In the genomic region with DNA sequence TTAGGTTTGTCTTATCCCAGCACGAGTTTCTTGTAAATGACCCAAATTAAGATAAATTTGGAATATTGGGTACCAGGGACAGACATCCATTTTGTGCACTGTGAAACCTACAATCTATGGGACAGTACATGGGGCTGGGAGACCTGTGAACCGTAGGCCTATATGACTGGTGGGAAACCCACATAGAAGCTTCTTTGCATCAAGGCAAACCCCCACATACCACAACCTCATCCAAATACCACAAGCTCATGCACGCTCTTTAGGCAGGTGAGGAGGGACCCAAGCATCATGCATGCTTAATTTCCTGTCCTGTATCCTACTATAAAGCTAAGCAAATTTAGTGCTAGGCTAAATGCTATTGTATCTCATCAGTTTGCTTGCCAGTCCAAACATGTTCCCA, we compare ENCODE assay signal across 23 cellular contexts. TPM values are rescaled to one million over a fixed set of nuclear protein-coding genes. Genes with fewer than 3 reads are reported as not detected.
DNase-seq lines count a peak whose midpoint lies in the region; ATAC-seq and TF ChIP-seq lines count a peak whose summit lies in the region.
"Had no signal": no experiment of that assay in that cellular context is flagged by ENCODE, and none has a peak within 500 bp of the region (broad histone marks: within the 10 kb centered on the region; RNA-seq: fewer than 3 reads in every experiment).

No MANE protein-coding gene starts in this region.

- no peaks in the 10 kb centered on the region for H3K27me3 Mint-ChIP-seq in natural killer cell (ENCODE audit: low read depth in 2 of 2)

- TF ChIP-seq POLR2A in GM18505 (IDR thresholded peaks at IDR 0.05; ENCODE audit: borderline replicate concordance, extremely low read depth, insufficient read depth, insufficient read length) = no peak
- TF ChIP-seq POLR2A in esophagus muscularis mucosa (IDR thresholded peaks at IDR 0.05; ENCODE audit: low read depth) = no peak

- H3K36me3 ChIP-seq in esophagus muscularis mucosa = no peaks in the 10 kb centered on the region
- H3K36me3 ChIP-seq: right lobe of liver, SJSA1, upper lobe of left lung had no signal

- DNase-seq in natural killer cell = no peak
- DNase-seq in esophagus muscularis mucosa (ENCODE audit: extremely low spot score) = no peak
- no peak for DNase-seq in NCI-H2171 (lab: John Stamatoyannopoulos, UW)
- DNase-seq: activated CD4-positive, alpha-beta T cell treated with anti-CD3 and anti-CD28 coated beads for 48 hours; activated T-cell treated with anti-CD3 and anti-CD28 coated beads, Interleukin-2, amount 50 U/mL, for 48 hours; aorta; Kasumi-1; NCI-H1417; NCI-H510A treated with DMSO at 0.1 percent for 48 hours; OCI-M1; right lobe of liver; stimulated activated CD4-positive, alpha-beta T cell treated with anti-CD3 and anti-CD28 coated beads, Interleukin-2, amount 100 ng/mL, for 24 hours; upper lobe of left lung had no signal

- H3K4me1 Mint-ChIP-seq in natural killer cell = peaks cover 53 to 71% of the 10 kb centered on the region in 2 donors

- H3K4me1 ChIP-seq in esophagus muscularis mucosa = no peaks in the 10 kb centered on the region
- H3K4me1 ChIP-seq: SJSA1, upper lobe of left lung had no signal

- ATAC-seq in GM18505 (IDR thresholded peaks at IDR 0.05; ENCODE audit: unreplicated experiment) (peak; percentile 36), GM21717 (IDR thresholded peaks at IDR 0.05; ENCODE audit: unreplicated experiment) (peak; percentile 46), HG03442 (IDR thresholded peaks at IDR 0.05; ENCODE audit: unreplicated experiment) (peak; percentile 53), natural killer cell (peak in 2 of 3 donors; percentile 40 to 53), GM21381 (IDR thresholded peaks at IDR 0.05; ENCODE audit: unreplicated experiment) (no peak), HG03460 (IDR thresholded peaks at IDR 0.05; ENCODE audit: unreplicated experiment) (no peak)
- ATAC-seq: right lobe of liver had no signal

- no peak overlapping the region for H3K27ac ChIP-seq in esophagus muscularis mucosa (replicated peaks in 1 of 4)
- H3K27ac ChIP-seq: coronary artery, right lobe of liver, SJSA1, upper lobe of left lung had no signal

- no peaks in the 10 kb centered on the region for H3K27me3 ChIP-seq in esophagus muscularis mucosa
- H3K27me3 ChIP-seq: right lobe of liver, SJSA1, upper lobe of left lung had no signal

- TF ChIP-seq CTCF in natural killer cell (IDR thresholded peaks at IDR 0.05) (no peak), esophagus muscularis mucosa (IDR thresholded peaks at IDR 0.05) (no peak)

- 88% methylated on average over 3 of the region's 3 CpGs for WGBS in esophagus muscularis mucosa

- H3K36me3 Mint-ChIP-seq in natural killer cell = peaks cover 16% of the 10 kb centered on the region

- no peak overlapping the region for H3K4me3 Mint-ChIP-seq in natural killer cell
- H3K4me3 Mint-ChIP-seq: neural crest cell had no signal

- peaks cover 5 to 6% of the 10 kb centered on the region in 2 donors for H3K9me3 Mint-ChIP-seq in natural killer cell

- intact Hi-C loops in natural killer cell (cut with micrococcal nuclease) = no loop called here
- intact Hi-C loops in esophagus muscularis mucosa (cut with DNase I) = no loop called here

- TF ChIP-seq EP300 in esophagus muscularis mucosa (IDR thresholded peaks at IDR 0.05) = no peak

- peak overlapping the region; percentile 11 to 42 for H3K27ac Mint-ChIP-seq in natural killer cell

- H3K4me3 ChIP-seq in esophagus muscularis mucosa = no peak overlapping the region
- H3K4me3 ChIP-seq: coronary artery, right lobe of liver, SJSA1, upper lobe of left lung had no signal

- no peaks in the 10 kb centered on the region for H3K9me3 ChIP-seq in esophagus muscularis mucosa
- H3K9me3 ChIP-seq: right lobe of liver, SJSA1, upper lobe of left lung had no signal

RNA-seq across cellular contexts. Expression of gene NIPAL1, which starts 47.8 kb away (rescaled TPM):
- total RNA-seq in natural killer cell (1 to 10 TPM in 1 of 3 donors, not detected in 2; 1.4 TPM), esophagus muscularis mucosa (1 to 10 TPM in 1 of 4 donors, under 1 TPM in 3; 0.33 to 1.3 (median 0.60) TPM)

RNA-seq across cellular contexts. Expression of gene CNGA1, which starts 47.9 kb away (rescaled TPM):
- total RNA-seq in natural killer cell (not detected), esophagus muscularis mucosa (1 to 10 TPM in 1 of 4 donors, under 1 TPM in 1, not detected in 2; 0.33 to 4.0 TPM)
- total RNA-seq: glomerular endothelial cell, lung microvascular endothelial cell, neural crest cell, SJSA1 had no signal

Comparison
In these comparisons a context has a peak if more than half of its experiments do, and no peak if none do; other contexts are left out.
1. ATAC-seq: peak in GM18505 (single experiment), GM21717 (single experiment), HG03442 (single experiment) and natural killer cell (2 of 3); none in GM21381 (single experiment) and HG03460 (single experiment).